20 cellular contexts compared by ENCODE assay signal in genomic region chr22:40019681-40020080, GRCh38. TPM values are rescaled to one million over a fixed set of nuclear protein-coding genes. Genes with fewer than 3 reads are reported as not detected.
DNase-seq lines count a peak whose midpoint lies in the region; ATAC-seq, FAIRE-seq and TF ChIP-seq lines count a peak whose summit lies in the region.
"Had no signal": no experiment of that assay in that cellular context is flagged by ENCODE, and none has a peak within 500 bp of the region (broad histone marks: within the 10 kb centered on the region; RNA-seq: fewer than 3 reads in every experiment).

No MANE protein-coding gene starts in this region.

- TF ChIP-seq CTCF in kidney (IDR thresholded peaks at IDR 0.05; ENCODE audit: borderline replicate concordance, extremely low read depth, insufficient read depth) = no peak
- TF ChIP-seq CTCF in GM10266 (IDR thresholded peaks at IDR 0.05; ENCODE audit: control insufficient read depth, insufficient read depth, low read depth, missing control alignments) = no peak

- H3K9ac ChIP-seq in kidney (ENCODE audit: low read length in 2 of 2) = no peak overlapping the region
- H3K9ac ChIP-seq: BLaER1 had no signal

- H3K36me3 Mint-ChIP-seq in activated T-cell treated with anti-CD3 and anti-CD28 coated beads, Interleukin-2, amount 50 U/mL, for 72 hours (ENCODE audit: insufficient read depth in 2 of 2) = no peaks in the 10 kb centered on the region
- H3K36me3 Mint-ChIP-seq: CD14-positive monocyte; CD4-positive, alpha-beta memory T cell had no signal

- no peak overlapping the region for H3K4me3 ChIP-seq in kidney (ENCODE audit: low read length in 2 of 2)
- H3K4me3 ChIP-seq: BLaER1 had no signal

- no peak for ATAC-seq in Right ventricle myocardium inferior
- no peak for ATAC-seq in left cardiac atrium
- ATAC-seq in activated T-cell treated with anti-CD3 and anti-CD28 coated beads, Interleukin-2, amount 50 U/mL, for 72 hours (replicated peaks in 1 of 2) = no peak
- ATAC-seq: HepG2 had no signal

- H3K27me3 Mint-ChIP-seq in activated T-cell treated with anti-CD3 and anti-CD28 coated beads, Interleukin-2, amount 50 U/mL, for 72 hours (ENCODE audit: low read depth) = no peaks in the 10 kb centered on the region

- peaks cover 2 to 3% of the 10 kb centered on the region in 2 donors for H3K36me3 ChIP-seq in kidney (ENCODE audit: control insufficient read depth in 1 of 2, insufficient read depth in 2 of 2, low read length in 2 of 2)
- H3K36me3 ChIP-seq: BLaER1 had no signal

- H3K27ac ChIP-seq in epithelial cell of prostate (peak overlapping the region; percentile 43), kidney (ENCODE audit: low read depth in 2 of 2, low read length in 2 of 2) (no peak overlapping the region)
- H3K27ac ChIP-seq: BLaER1 had no signal

- FAIRE-seq in kidney (lab: Jason Lieb, UNC) = no peak
- FAIRE-seq: H1, HepG2 had no signal

- H3K4me1 Mint-ChIP-seq in activated T-cell treated with anti-CD3 and anti-CD28 coated beads, Interleukin-2, amount 50 U/mL, for 72 hours (ENCODE audit: low read depth) = peaks cover 7% of the 10 kb centered on the region
- H3K4me1 Mint-ChIP-seq: CD14-positive monocyte; CD4-positive, alpha-beta memory T cell had no signal

- intact Hi-C loops in Right ventricle myocardium inferior (cut with DNase I) = no loop called here
- intact Hi-C loops in left cardiac atrium (cut with DNase I) = loop anchor here in 1 of 2 donors (5.0 to 10.0 kb wide), 2 partner anchors 85 to 482 kb away; no protein-coding TSS in a partner anchor
- intact Hi-C loops in kidney (cut with DNase I) = loop anchor here (10.0 kb wide), 1 partner anchor 485 kb away; the partner anchor contains the start of gene RPS19BP1

- H3K9me3 ChIP-seq in kidney (ENCODE audit: control insufficient read depth in 1 of 2, low read length in 2 of 2) = no peaks in the 10 kb centered on the region
- H3K9me3 ChIP-seq: BLaER1 had no signal

- H3K4me1 ChIP-seq in kidney (ENCODE audit: control insufficient read depth in 1 of 2, insufficient read depth in 1 of 2, low read depth in 1 of 2, low read length in 2 of 2) = peaks cover 3 to 12% of the 10 kb centered on the region in 2 donors

- H3K9me3 Mint-ChIP-seq in activated T-cell treated with anti-CD3 and anti-CD28 coated beads, Interleukin-2, amount 50 U/mL, for 72 hours = no peaks in the 10 kb centered on the region
- H3K9me3 Mint-ChIP-seq: CD14-positive monocyte; CD4-positive, alpha-beta memory T cell; H9 had no signal

- DNase-seq in Right ventricle myocardium inferior (ENCODE audit: missing footprints) = peak; percentile 55
- DNase-seq in left cardiac atrium = no peak
- no peak for DNase-seq in epithelial cell of prostate (ENCODE audit: low read depth, low spot score)
- peak; percentile 58 for DNase-seq in kidney
- DNase-seq in NCI-H82 treated with DMSO at 0.1 percent for 48 hours (lab: John Stamatoyannopoulos, UW; ENCODE audit: unreplicated experiment) = no peak
- DNase-seq in activated T-cell treated with anti-CD3 and anti-CD28 coated beads, Interleukin-2, amount 50 U/mL, for 72 hours = no peak
- DNase-seq in GM10266 (ENCODE audit: extremely low spot score) = no peak
- DNase-seq: 8988T; CD4-positive, alpha-beta memory T cell; DMS153; DMS79; GDM1; H9 had no signal

- H3K27ac Mint-ChIP-seq in activated T-cell treated with anti-CD3 and anti-CD28 coated beads, Interleukin-2, amount 50 U/mL, for 72 hours = no peak overlapping the region

- no peak overlapping the region for H3K4me3 Mint-ChIP-seq in activated T-cell treated with anti-CD3 and anti-CD28 coated beads, Interleukin-2, amount 50 U/mL, for 72 hours
- H3K4me3 Mint-ChIP-seq: CD14-positive monocyte; CD4-positive, alpha-beta memory T cell; H9 had no signal

RNA-seq across cellular contexts. Expression of gene FAM83F, which starts 24.9 kb away (rescaled TPM):
- total RNA-seq in Right ventricle myocardium inferior = 6.1 TPM
- 1 to 10 TPM; 2.2 to 2.4 TPM for total RNA-seq in left cardiac atrium
- 13.1 TPM for total RNA-seq in kidney
- polyA plus RNA-seq in kidney (ENCODE audit: insufficient read depth, low read depth, low replicate concordance) = 6.8 TPM
- under 1 TPM; 0.81 to 0.89 TPM for total RNA-seq in activated T-cell treated with anti-CD3 and anti-CD28 coated beads, Interleukin-2, amount 50 U/mL, for 72 hours
- total RNA-seq: A673, HepG2 had no signal
- polyA plus RNA-seq: AG04450; CD4-positive, alpha-beta memory T cell; HepG2 had no signal

RNA-seq across cellular contexts. Expression of gene TMA7B, which starts 59.5 kb away (rescaled TPM):
- not detected for total RNA-seq in Right ventricle myocardium inferior
- not detected for total RNA-seq in left cardiac atrium
- total RNA-seq in kidney = 0.63 TPM
- polyA plus RNA-seq in kidney (ENCODE audit: insufficient read depth, low read depth, low replicate concordance) = not detected
- total RNA-seq in activated T-cell treated with anti-CD3 and anti-CD28 coated beads, Interleukin-2, amount 50 U/mL, for 72 hours = 1 to 10 TPM; 1.4 to 2.5 TPM
- total RNA-seq: A673, Daoy, H1, H9, HepG2 had no signal
- polyA plus RNA-seq: AG04450, H1, HepG2 had no signal

Comparison
In these comparisons a context has a peak if more than half of its experiments do, and no peak if none do; other contexts are left out.
1. DNase-seq: peak in Right ventricle myocardium inferior (single experiment) and kidney (single experiment); none in left cardiac atrium (single experiment), epithelial cell of prostate (single experiment), NCI-H82 treated with DMSO at 0.1 percent for 48 hours (single experiment), activated T-cell treated with anti-CD3 and anti-CD28 coated beads, Interleukin-2, amount 50 U/mL, for 72 hours (0 of 2) and GM10266 (single experiment).